ENCODE assay signal across 16 cellular contexts in the genomic region with DNA sequence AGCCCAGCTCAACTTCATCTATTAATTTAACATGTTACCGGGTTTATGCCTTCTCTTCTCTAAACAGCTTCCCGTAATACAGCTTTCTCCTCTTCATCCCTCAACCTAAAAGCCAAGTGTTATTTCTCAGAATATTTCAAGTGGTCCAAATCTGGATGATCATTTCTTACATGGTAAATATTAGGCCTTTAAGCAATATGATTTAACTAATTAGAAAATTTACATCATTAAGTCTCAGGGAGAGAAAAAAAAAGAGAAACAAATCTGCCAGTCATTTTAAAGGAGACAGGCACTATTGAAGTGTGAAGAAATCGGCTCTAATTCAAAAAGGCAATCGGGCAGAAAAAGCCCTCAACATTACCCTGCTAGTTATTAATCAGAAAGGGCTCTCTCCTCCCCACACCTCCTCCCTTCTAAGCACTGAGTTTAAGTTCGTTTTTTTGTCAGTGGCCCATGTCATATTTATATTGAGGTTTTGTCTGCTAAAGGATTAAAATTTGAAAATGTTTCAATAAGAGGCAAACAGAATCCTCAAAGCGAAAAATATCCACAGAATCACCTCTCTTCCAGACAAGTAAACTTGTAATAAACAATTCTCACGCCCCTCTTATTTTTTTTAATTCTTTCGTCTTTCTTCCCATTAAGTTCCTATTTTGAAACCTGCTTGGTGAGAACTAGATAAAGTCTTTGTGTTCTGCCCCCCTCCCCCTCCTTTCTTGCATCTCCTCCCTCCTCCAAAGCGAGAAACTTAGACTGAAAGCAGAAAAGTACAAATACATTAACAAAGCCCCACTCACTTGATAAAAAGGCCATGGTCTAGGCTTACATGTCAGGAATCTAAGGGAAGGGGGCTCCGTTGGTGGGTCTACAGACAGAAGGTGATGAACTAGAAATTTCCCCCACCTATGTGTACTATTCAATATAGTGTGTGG.
DNase-seq lines count a peak whose midpoint lies in the region; ATAC-seq, FAIRE-seq and TF ChIP-seq lines count a peak whose summit lies in the region.
"Had no signal": no experiment of that assay in that cellular context is flagged by ENCODE, and none has a peak within 500 bp of the region (broad histone marks: within the 10 kb centered on the region; RNA-seq: fewer than 3 reads in every experiment).

No MANE protein-coding gene starts in this region.

- no peak overlapping the region; the same call in 1 of the 2 replicates for H3K9ac ChIP-seq in PC-3 (ENCODE audit: low read length)
- H3K9ac ChIP-seq in neural progenitor cell, result no peak overlapping the region

- DNase-seq in PC-3 (no peak), esophagus squamous epithelium (lab: John Stamatoyannopoulos, UW) (no peak), neural progenitor cell (ENCODE audit: low spot score) (peak; percentile 47), body of pancreas (no peak), SKM-1 (lab: John Stamatoyannopoulos, UW; ENCODE audit: unreplicated experiment) (no peak), NOMO-1 (lab: John Stamatoyannopoulos, UW; ENCODE audit: unreplicated experiment in 2 of 2) (no peak)
- DNase-seq: activated CD8-positive, alpha-beta memory T cell treated with anti-CD3 and anti-CD28 coated beads, Interleukin-2, amount 50 U/mL, for 4 hours; natural killer cell had no signal

- FAIRE-seq in G401.6 (lab: Jason Lieb, UNC), result peak; percentile 15
- FAIRE-seq: endometrium had no signal

- H3K36me3 ChIP-seq in PC-3 (ENCODE audit: low read depth, low read length) (no peaks in the 10 kb centered on the region), esophagus squamous epithelium (no peaks in the 10 kb centered on the region), neural progenitor cell (no peaks in the 10 kb centered on the region), body of pancreas (replicated peaks in 1 of 2; ENCODE audit: insufficient read depth in 1 of 2, low read depth in 2 of 2) (no peaks in the 10 kb centered on the region)
- H3K36me3 ChIP-seq: lower lobe of right lung, suprapubic skin had no signal

- WGBS in esophagus squamous epithelium, 2 donors, result 61 to 63% methylated on average over 10 of the region's 10 CpGs
- 68% methylated on average over 10 of the region's 10 CpGs for WGBS in body of pancreas, 2 donors

- H3K79me2 ChIP-seq in PC-3 (ENCODE audit: low read length), result no peaks in the 10 kb centered on the region
- H3K79me2 ChIP-seq in neural progenitor cell (ENCODE audit: low read depth), result no peaks in the 10 kb centered on the region

- H3K4me3 Mint-ChIP-seq in neural progenitor cell, result peak overlapping the region; percentile 6
- H3K4me3 Mint-ChIP-seq: activated CD4-positive, alpha-beta T cell treated with anti-CD3 and anti-CD28 coated beads for 36 hours; activated naive CD4-positive, alpha-beta T cell treated with anti-CD3 and anti-CD28 coated beads, Interleukin-2, amount 50 U/mL, for 24 hours; natural killer cell had no signal

- no peak for ATAC-seq in PC-3
- no peak for ATAC-seq in HG02885 (IDR thresholded peaks at IDR 0.05; ENCODE audit: poor library complexity, unreplicated experiment)
- no peak for ATAC-seq in body of pancreas
- ATAC-seq: CD8-positive, alpha-beta T cell had no signal

- H3K4me1 Mint-ChIP-seq in neural progenitor cell, result peaks cover 37% of the 10 kb centered on the region

- H3K4me1 ChIP-seq in PC-3 (ENCODE audit: insufficient read depth, low read length), result peaks cover 13% of the 10 kb centered on the region
- peaks cover 0 to 53% (median 9%) of the 10 kb centered on the region in 3 donors for H3K4me1 ChIP-seq in esophagus squamous epithelium
- H3K4me1 ChIP-seq in neural progenitor cell, result peaks cover 62% of the 10 kb centered on the region
- H3K4me1 ChIP-seq in body of pancreas, result peaks cover 14% of the 10 kb centered on the region

- H3K27me3 Mint-ChIP-seq in neural progenitor cell (ENCODE audit: insufficient read depth, low read depth), result peaks cover 99% of the 10 kb centered on the region

- TF ChIP-seq POLR2A in esophagus squamous epithelium (IDR thresholded peaks at IDR 0.05) (no peak), body of pancreas (IDR thresholded peaks at IDR 0.05) (no peak)

- H3F3A ChIP-seq in PC-3 (ENCODE audit: low read length, unreplicated experiment) (no peaks in the 10 kb centered on the region), neural progenitor cell (ENCODE audit: low read depth) (peaks cover 30% of the 10 kb centered on the region)

- peaks cover 45% of the 10 kb centered on the region for H3K27me3 ChIP-seq in PC-3 (ENCODE audit: low read length)
- H3K27me3 ChIP-seq in esophagus squamous epithelium, result peaks cover 0 to 90% (median 8%) of the 10 kb centered on the region in 4 donors
- H3K27me3 ChIP-seq in neural progenitor cell, result peaks cover 100% of the 10 kb centered on the region
- peaks cover 7 to 22% of the 10 kb centered on the region in 2 donors for H3K27me3 ChIP-seq in body of pancreas

- H3K4me3 ChIP-seq in PC-3 (ENCODE audit: low read length), result peak overlapping the region; percentile 70; the same call in 1 of the 2 replicates
- H3K4me3 ChIP-seq in esophagus squamous epithelium, result peak overlapping the region in 1 of 4 donors; percentile 54
- H3K4me3 ChIP-seq in neural progenitor cell, result peak overlapping the region; percentile 26
- no peak overlapping the region for H3K4me3 ChIP-seq in body of pancreas

- no peaks in the 10 kb centered on the region for H3K9me3 Mint-ChIP-seq in neural progenitor cell

- TF ChIP-seq CTCF in PC-3 (conservative IDR thresholded peaks at IDR 0.05; ENCODE audit: low read depth, low read length), result no peak
- no peak for TF ChIP-seq CTCF in esophagus squamous epithelium (IDR thresholded peaks at IDR 0.05)
- TF ChIP-seq CTCF in neural progenitor cell (IDR thresholded peaks at IDR 0.05), result no peak
- no peak for TF ChIP-seq CTCF in body of pancreas (IDR thresholded peaks at IDR 0.05)

- no peaks in the 10 kb centered on the region for H3K9me3 ChIP-seq in PC-3 (ENCODE audit: low read length)
- no peaks in the 10 kb centered on the region for H3K9me3 ChIP-seq in esophagus squamous epithelium
- H3K9me3 ChIP-seq in neural progenitor cell (ENCODE audit: low read depth), result no peaks in the 10 kb centered on the region
- no peaks in the 10 kb centered on the region for H3K9me3 ChIP-seq in body of pancreas
- H3K9me3 ChIP-seq: lower lobe of right lung, suprapubic skin had no signal

- H2AFZ ChIP-seq in PC-3 (ENCODE audit: low read length), result peak overlapping the region; percentile 86
- no peak overlapping the region for H2AFZ ChIP-seq in neural progenitor cell (replicated peaks)

- H3K36me3 Mint-ChIP-seq in neural progenitor cell, result no peaks in the 10 kb centered on the region
- H3K36me3 Mint-ChIP-seq: CD8-positive, alpha-beta T cell had no signal

- no peak overlapping the region for H3K27ac Mint-ChIP-seq in neural progenitor cell
- H3K27ac Mint-ChIP-seq: activated CD4-positive, alpha-beta T cell treated with anti-CD3 and anti-CD28 coated beads for 36 hours; activated naive CD4-positive, alpha-beta T cell treated with anti-CD3 and anti-CD28 coated beads, Interleukin-2, amount 50 U/mL, for 24 hours; CD8-positive, alpha-beta T cell; natural killer cell had no signal

- H3K4me2 ChIP-seq in PC-3 (ENCODE audit: low read length) (peak overlapping the region; percentile 92), neural progenitor cell (peak overlapping the region; percentile 67)

- no peaks in the 10 kb centered on the region for H4K20me1 ChIP-seq in PC-3 (ENCODE audit: low read length)
- H4K20me1 ChIP-seq in neural progenitor cell (ENCODE audit: low read depth), result peaks cover 71% of the 10 kb centered on the region

- CTCF ChIA-PET in PC-3 (lab: Charles Lee), result interaction anchor here (0.5 to 1.1 kb wide), 5 partner anchors 215 to 251 kb away, joined by 3 to 12 read pairs (median 5); a partner anchor contains a TSS

- H3K9me2 ChIP-seq in PC-3 (replicated peaks; ENCODE audit: low read length), result no peaks in the 10 kb centered on the region

- H3K27ac ChIP-seq in PC-3 (ENCODE audit: low read length), result no peak overlapping the region
- H3K27ac ChIP-seq in esophagus squamous epithelium, result peak overlapping the region in 3 of 4 donors; percentile 0 to 16 (median 8)
- no peak overlapping the region for H3K27ac ChIP-seq in neural progenitor cell
- no peak overlapping the region for H3K27ac ChIP-seq in body of pancreas
- H3K27ac ChIP-seq: lower lobe of right lung, suprapubic skin had no signal

- BruUV-seq in PC-3 (replicated peaks; lab: Mats Ljungman, UMichigan), result no TSS peak

- POLR2A ChIA-PET in PC-3 (lab: Charles Lee; ENCODE audit: unreplicated experiment), result no interaction called here

- intact Hi-C loops in PC-3 (cut with micrococcal nuclease), result loop anchor here (5.0 to 10.0 kb wide), 5 partner anchors 237 to 1370 kb away; no protein-coding TSS in a partner anchor
- intact Hi-C loops in esophagus squamous epithelium (cut with DNase I), result loop anchor here (5.0 kb wide), 2 partner anchors 228 to 248 kb away; no protein-coding TSS in a partner anchor
- intact Hi-C loops in body of pancreas (cut with DNase I), result loop anchor here (5.0 kb wide), 1 partner anchor 248 kb away; no protein-coding TSS in a partner anchor

Comparison
In these comparisons a context has a peak if more than half of its experiments do, and no peak if none do; other contexts are left out.
1. H3K27ac ChIP-seq: peak in esophagus squamous epithelium (3 of 4); none in PC-3 (single experiment), neural progenitor cell (single experiment) and body of pancreas (0 of 4).
2. H3K4me3 ChIP-seq: peak in PC-3 (single experiment) and neural progenitor cell (single experiment); none in body of pancreas (0 of 2).